Comparison of ENCODE assay signal across 8 cellular contexts in genomic region chr19:31356587-31357314, GRCh38. TPM values are rescaled to one million over a fixed set of nuclear protein-coding genes. Genes with fewer than 3 reads are reported as not detected.
DNase-seq lines count a peak whose midpoint lies in the region; ATAC-seq and TF ChIP-seq lines count a peak whose summit lies in the region.

No MANE protein-coding gene starts in this region.

- peak; percentile 56 for TF ChIP-seq CTCF in neural crest cell (conservative IDR thresholded peaks at IDR 0.05)

- H3K27me3 Mint-ChIP-seq in CD4-positive, CD25-positive, alpha-beta regulatory T cell, result peaks cover 82% of the 10 kb centered on the region
- H3K27me3 Mint-ChIP-seq in effector memory CD8-positive, alpha-beta T cell, result peaks cover 86 to 88% of the 10 kb centered on the region in 2 donors
- H3K27me3 Mint-ChIP-seq in neural crest cell (ENCODE audit: low read depth), result peaks cover 100% of the 10 kb centered on the region

- H3K36me3 ChIP-seq in CD4-positive, CD25-positive, alpha-beta regulatory T cell (ENCODE audit: control insufficient read depth, insufficient read depth, low read length), result no peaks in the 10 kb centered on the region

- no peak overlapping the region for H3K4me3 ChIP-seq in CD4-positive, CD25-positive, alpha-beta regulatory T cell (ENCODE audit: low read depth, low read length)

- peaks cover 0 to 2% (median 0%) of the 10 kb centered on the region in 7 donors for H3K9me3 Mint-ChIP-seq in CD4-positive, CD25-positive, alpha-beta regulatory T cell
- H3K9me3 Mint-ChIP-seq in effector memory CD8-positive, alpha-beta T cell, result no peaks in the 10 kb centered on the region
- no peaks in the 10 kb centered on the region for H3K9me3 Mint-ChIP-seq in neural crest cell

- no peak overlapping the region for H3K27ac ChIP-seq in CD4-positive, CD25-positive, alpha-beta regulatory T cell (ENCODE audit: insufficient read depth, low read length, poor library complexity, severe bottlenecking)

- peaks cover 39% of the 10 kb centered on the region for H3K4me1 ChIP-seq in CD4-positive, CD25-positive, alpha-beta regulatory T cell (ENCODE audit: control insufficient read depth, insufficient read depth, low read length, poor library complexity, severe bottlenecking)

- peak; percentile 29 to 56 for ATAC-seq in CD4-positive, CD25-positive, alpha-beta regulatory T cell (ENCODE audit: low read depth in 2 of 2)
- ATAC-seq in effector memory CD8-positive, alpha-beta T cell (replicated peaks), result peak; percentile 69

- H3K36me3 Mint-ChIP-seq in CD4-positive, CD25-positive, alpha-beta regulatory T cell, result no peaks in the 10 kb centered on the region
- H3K36me3 Mint-ChIP-seq in effector memory CD8-positive, alpha-beta T cell (ENCODE audit: insufficient read depth), result peaks cover 7% of the 10 kb centered on the region
- H3K36me3 Mint-ChIP-seq in neural crest cell (ENCODE audit: low read depth), result no peaks in the 10 kb centered on the region

- peak overlapping the region in 1 of 3 donors; percentile 28 for H3K27ac Mint-ChIP-seq in CD4-positive, CD25-positive, alpha-beta regulatory T cell
- H3K27ac Mint-ChIP-seq in effector memory CD8-positive, alpha-beta T cell, result no peak overlapping the region
- H3K27ac Mint-ChIP-seq in neural crest cell (ENCODE audit: unreplicated experiment), result no peak overlapping the region

- H3K9me3 ChIP-seq in CD4-positive, CD25-positive, alpha-beta regulatory T cell (ENCODE audit: control insufficient read depth in 2 of 2, low read length in 2 of 2), result no peaks in the 10 kb centered on the region

- peaks cover 15 to 48% (median 27%) of the 10 kb centered on the region in 4 donors for H3K4me1 Mint-ChIP-seq in CD4-positive, CD25-positive, alpha-beta regulatory T cell
- peaks cover 38 to 39% of the 10 kb centered on the region in 2 donors for H3K4me1 Mint-ChIP-seq in effector memory CD8-positive, alpha-beta T cell (ENCODE audit: low read depth in 2 of 2)
- H3K4me1 Mint-ChIP-seq in neural crest cell, result peaks cover 9% of the 10 kb centered on the region

- DNase-seq in CD4-positive, CD25-positive, alpha-beta regulatory T cell, result peak in 2 of 3 donors; percentile 32 to 43
- peak; percentile 77 for DNase-seq in activated CD4-positive, CD25-positive, alpha-beta regulatory T cell treated with anti-CD3 and anti-CD28 coated beads, Interleukin-2, amount 50 U/mL, for 72 hours
- DNase-seq in effector memory CD8-positive, alpha-beta T cell, result peak in 2 of 3 experiments; percentile 47 to 49
- DNase-seq in neural crest cell (ENCODE audit: low read depth, low spot score) (no peak), NCI-H82 treated with DMSO at 0.1 percent for 48 hours (lab: John Stamatoyannopoulos, UW; ENCODE audit: unreplicated experiment) (no peak), NCI-H2029 (lab: John Stamatoyannopoulos, UW) (no peak), AML-193 (lab: John Stamatoyannopoulos, UW) (no peak), ureter (ENCODE audit: low spot score) (no peak)

- H3K27me3 ChIP-seq in CD4-positive, CD25-positive, alpha-beta regulatory T cell (ENCODE audit: control insufficient read depth, insufficient read depth, low read length), result peaks cover 49% of the 10 kb centered on the region

- peak overlapping the region in 2 of 4 donors; percentile 27 to 29 for H3K4me3 Mint-ChIP-seq in CD4-positive, CD25-positive, alpha-beta regulatory T cell
- no peak overlapping the region for H3K4me3 Mint-ChIP-seq in effector memory CD8-positive, alpha-beta T cell
- H3K4me3 Mint-ChIP-seq in neural crest cell, result no peak overlapping the region

RNA-seq across cellular contexts. Expression of gene TSHZ3, which starts 7.5 kb away (rescaled TPM):
- total RNA-seq in CD4-positive, CD25-positive, alpha-beta regulatory T cell, result 2.5 TPM
- 1 to 10 TPM in 1 of 4 donors, under 1 TPM in 3; 0.24 to 1.1 (median 0.85) TPM for polyA plus RNA-seq in CD4-positive, CD25-positive, alpha-beta regulatory T cell
- total RNA-seq in neural crest cell (2.4 and 3.0 TPM in 2 replicates), ureter (23.6 TPM)

Comparison
In these comparisons a context has a peak if more than half of its experiments do, and no peak if none do; other contexts are left out.
1. DNase-seq: peak in CD4-positive, CD25-positive, alpha-beta regulatory T cell (2 of 3), activated CD4-positive, CD25-positive, alpha-beta regulatory T cell treated with anti-CD3 and anti-CD28 coated beads, Interleukin-2, amount 50 U/mL, for 72 hours (single experiment) and effector memory CD8-positive, alpha-beta T cell (2 of 3); none in neural crest cell (single experiment), NCI-H82 treated with DMSO at 0.1 percent for 48 hours (single experiment), NCI-H2029 (single experiment), AML-193 (0 of 2) and ureter (single experiment).